In the genomic region with DNA sequence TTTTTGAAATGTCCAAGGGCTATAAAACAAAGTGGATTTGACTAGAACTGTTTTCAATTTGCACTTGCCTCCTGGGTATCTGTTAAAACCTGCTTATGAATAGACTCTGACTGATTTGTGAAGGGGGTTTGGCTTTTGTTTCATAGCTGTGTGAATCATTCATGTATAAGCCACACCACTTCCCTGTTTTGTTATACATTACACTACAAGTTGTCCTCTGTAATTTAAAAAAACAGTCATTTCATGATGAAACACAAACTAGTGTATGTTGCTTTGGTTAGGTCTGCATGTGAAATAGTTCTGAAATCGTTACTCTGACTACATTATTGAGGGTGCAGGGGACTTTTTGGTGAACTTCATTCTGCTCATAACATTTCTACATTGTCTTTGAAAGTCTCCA, we compare ENCODE assay signal across 10 cellular contexts.
A peak's percentile ranks its signal among the peaks of the same experiment; 100 is the strongest.
DNase-seq lines count a peak whose midpoint lies in the region; ATAC-seq and TF ChIP-seq lines count a peak whose summit lies in the region.
"Had no signal": no experiment of that assay in that cellular context is flagged by ENCODE, and none has a peak within 500 bp of the region (broad histone marks: within the 10 kb centered on the region; RNA-seq: fewer than 3 reads in every experiment).

No MANE protein-coding gene starts in this region.

- H3K4me3 ChIP-seq in ACC112 (ENCODE audit: low read depth, low read length): no peak overlapping the region
- H3K4me3 ChIP-seq: BLaER1 had no signal

- H3K27me3 ChIP-seq in ACC112 (ENCODE audit: insufficient read depth, low read length): no peaks in the 10 kb centered on the region
- H3K27me3 ChIP-seq: BLaER1 had no signal

- no peak for TF ChIP-seq CTCF in activated CD8-positive, alpha-beta T cell treated with anti-CD3 and anti-CD28 coated beads for 36 hours (IDR thresholded peaks at IDR 0.05)

- no peaks in the 10 kb centered on the region for H3K4me1 Mint-ChIP-seq in activated CD8-positive, alpha-beta T cell treated with anti-CD3 and anti-CD28 coated beads for 36 hours (ENCODE audit: low read depth)
- H3K4me1 Mint-ChIP-seq: nephron had no signal

- H3K27ac Mint-ChIP-seq in activated CD8-positive, alpha-beta T cell treated with anti-CD3 and anti-CD28 coated beads for 36 hours: no peak overlapping the region

- H3K4me3 Mint-ChIP-seq in activated CD8-positive, alpha-beta T cell treated with anti-CD3 and anti-CD28 coated beads for 36 hours: no peak overlapping the region
- H3K4me3 Mint-ChIP-seq: nephron had no signal

- H3K27me3 Mint-ChIP-seq in activated CD8-positive, alpha-beta T cell treated with anti-CD3 and anti-CD28 coated beads for 36 hours: no peaks in the 10 kb centered on the region

- intact Hi-C loops in activated CD8-positive, alpha-beta T cell treated with anti-CD3 and anti-CD28 coated beads for 36 hours (cut with micrococcal nuclease): no loop called here

- peaks cover 5% of the 10 kb centered on the region for H3K9me3 Mint-ChIP-seq in activated CD8-positive, alpha-beta T cell treated with anti-CD3 and anti-CD28 coated beads for 36 hours
- H3K9me3 Mint-ChIP-seq: nephron had no signal

- H3K4me1 ChIP-seq in ACC112 (ENCODE audit: control insufficient read depth, insufficient read depth, low read length, unreplicated experiment): peaks cover 8% of the 10 kb centered on the region
- H3K4me1 ChIP-seq: BLaER1 had no signal

- POLR2A ChIA-PET in activated CD8-positive, alpha-beta T cell treated with anti-CD3 and anti-CD28 coated beads for 36 hours (lab: Charles Lee): no interaction called here

- CTCF ChIA-PET in activated CD8-positive, alpha-beta T cell treated with anti-CD3 and anti-CD28 coated beads for 36 hours (lab: Charles Lee): interaction anchor here (1.4 kb wide), 1 partner anchor 123 kb away, joined by 3 read pairs; no protein-coding TSS in a partner anchor

- H3K36me3 Mint-ChIP-seq in activated CD8-positive, alpha-beta T cell treated with anti-CD3 and anti-CD28 coated beads for 36 hours (ENCODE audit: low read depth): no peaks in the 10 kb centered on the region

- no peaks in the 10 kb centered on the region for H3K36me3 ChIP-seq in ACC112 (ENCODE audit: insufficient read depth, low read length)
- H3K36me3 ChIP-seq: BLaER1 had no signal

- DNase-seq in NOMO-1 treated with dmso at 0.1 percent for 144 hours (lab: John Stamatoyannopoulos, UW; ENCODE audit: unreplicated experiment) (peak; percentile 70), OCI-M2 (lab: John Stamatoyannopoulos, UW; ENCODE audit: unreplicated experiment) (no peak), 8988T (no peak)
- no peak for DNase-seq in activated effector memory CD4-positive, alpha-beta T cell treated with Interleukin-2 at 50 U/mL for 16 hours
- no peak for DNase-seq in activated CD8-positive, alpha-beta T cell treated with anti-CD3 and anti-CD28 coated beads for 36 hours

- no peaks in the 10 kb centered on the region for H3K79me2 ChIP-seq in ACC112 (ENCODE audit: control insufficient read depth, insufficient read depth, low read length, unreplicated experiment)

- H2AFZ ChIP-seq in ACC112 (ENCODE audit: low read length, unreplicated experiment): peak overlapping the region; percentile 68

- no peak overlapping the region for H3K27ac ChIP-seq in ACC112 (ENCODE audit: low read depth, low read length)
- H3K27ac ChIP-seq: BLaER1 had no signal

- ATAC-seq in GM19395 (IDR thresholded peaks at IDR 0.05; ENCODE audit: unreplicated experiment) (peak; percentile 96), HG03066 (IDR thresholded peaks at IDR 0.05; ENCODE audit: low read depth, unreplicated experiment) (peak; percentile 96)
- ATAC-seq in activated CD8-positive, alpha-beta T cell treated with anti-CD3 and anti-CD28 coated beads for 36 hours: no peak
